Comparison of ENCODE assay signal across 8 cellular contexts in the genomic region with DNA sequence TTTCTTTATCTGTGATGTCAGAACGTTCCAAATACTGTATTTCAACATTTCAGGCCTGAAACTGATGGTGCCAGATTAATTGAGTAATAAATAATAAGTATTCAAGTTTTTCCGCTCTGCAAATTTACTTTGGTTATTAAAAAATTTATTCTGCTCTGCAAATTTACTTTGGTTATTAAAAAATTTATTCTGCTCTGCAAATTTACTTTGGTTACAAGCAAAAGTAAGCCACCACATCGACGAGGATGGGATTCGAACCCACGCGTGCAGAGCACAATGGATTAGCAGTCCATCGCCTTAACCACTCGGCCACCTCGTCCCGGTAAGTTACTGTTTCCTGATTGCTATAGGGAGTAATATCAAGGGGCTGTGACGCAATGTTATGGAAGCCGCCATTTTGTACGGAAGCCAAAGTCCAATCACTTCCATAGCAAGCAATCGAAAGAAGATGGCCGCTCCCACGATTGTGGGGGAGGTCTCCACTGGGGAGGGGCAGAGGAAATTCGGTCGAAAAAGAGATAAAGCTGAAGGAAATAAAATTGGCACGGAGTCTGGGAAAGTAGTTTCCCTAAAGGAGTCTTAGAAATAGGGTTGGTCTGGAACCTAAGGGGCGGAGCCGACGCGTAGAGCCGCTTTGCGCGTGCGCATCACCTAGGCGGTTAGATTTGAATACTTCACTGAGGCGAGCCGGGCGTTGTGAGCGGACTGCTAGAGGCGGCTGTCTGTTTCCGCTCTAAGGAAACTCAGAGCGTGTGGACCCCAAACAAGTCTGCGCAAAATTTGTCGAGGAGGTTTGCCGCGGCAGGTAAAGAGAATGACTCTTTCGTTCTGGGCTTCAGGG. TPM values are rescaled to one million over a fixed set of nuclear protein-coding genes. Genes with fewer than 3 reads are reported as not detected.
DNase-seq lines count a peak whose midpoint lies in the region; ATAC-seq and TF ChIP-seq lines count a peak whose summit lies in the region.

A gene with protein sequence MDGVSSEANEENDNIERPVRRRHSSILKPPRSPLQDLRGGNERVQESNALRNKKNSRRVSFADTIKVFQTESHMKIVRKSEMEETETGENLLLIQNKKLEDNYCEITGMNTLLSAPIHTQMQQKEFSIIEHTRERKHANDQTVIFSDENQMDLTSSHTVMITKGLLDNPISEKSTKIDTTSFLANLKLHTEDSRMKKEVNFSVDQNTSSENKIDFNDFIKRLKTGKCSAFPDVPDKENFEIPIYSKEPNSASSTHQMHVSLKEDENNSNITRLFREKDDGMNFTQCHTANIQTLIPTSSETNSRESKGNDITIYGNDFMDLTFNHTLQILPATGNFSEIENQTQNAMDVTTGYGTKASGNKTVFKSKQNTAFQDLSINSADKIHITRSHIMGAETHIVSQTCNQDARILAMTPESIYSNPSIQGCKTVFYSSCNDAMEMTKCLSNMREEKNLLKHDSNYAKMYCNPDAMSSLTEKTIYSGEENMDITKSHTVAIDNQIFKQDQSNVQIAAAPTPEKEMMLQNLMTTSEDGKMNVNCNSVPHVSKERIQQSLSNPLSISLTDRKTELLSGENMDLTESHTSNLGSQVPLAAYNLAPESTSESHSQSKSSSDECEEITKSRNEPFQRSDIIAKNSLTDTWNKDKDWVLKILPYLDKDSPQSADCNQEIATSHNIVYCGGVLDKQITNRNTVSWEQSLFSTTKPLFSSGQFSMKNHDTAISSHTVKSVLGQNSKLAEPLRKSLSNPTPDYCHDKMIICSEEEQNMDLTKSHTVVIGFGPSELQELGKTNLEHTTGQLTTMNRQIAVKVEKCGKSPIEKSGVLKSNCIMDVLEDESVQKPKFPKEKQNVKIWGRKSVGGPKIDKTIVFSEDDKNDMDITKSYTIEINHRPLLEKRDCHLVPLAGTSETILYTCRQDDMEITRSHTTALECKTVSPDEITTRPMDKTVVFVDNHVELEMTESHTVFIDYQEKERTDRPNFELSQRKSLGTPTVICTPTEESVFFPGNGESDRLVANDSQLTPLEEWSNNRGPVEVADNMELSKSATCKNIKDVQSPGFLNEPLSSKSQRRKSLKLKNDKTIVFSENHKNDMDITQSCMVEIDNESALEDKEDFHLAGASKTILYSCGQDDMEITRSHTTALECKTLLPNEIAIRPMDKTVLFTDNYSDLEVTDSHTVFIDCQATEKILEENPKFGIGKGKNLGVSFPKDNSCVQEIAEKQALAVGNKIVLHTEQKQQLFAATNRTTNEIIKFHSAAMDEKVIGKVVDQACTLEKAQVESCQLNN (N-terminal part only) (plus strand): TSS at position 662 of the 841 bp plus-strand sequence. CDS start 8,683 bp downstream, outside the sequence.

- DNase-seq in DMS153 treated with DMSO at 0.1 percent for 48 hours (lab: John Stamatoyannopoulos, UW; ENCODE audit: unreplicated experiment) (peak; percentile 68), KG1 (lab: John Stamatoyannopoulos, UW) (peak; percentile 100), erythroblast (lab: John Stamatoyannopoulos, UW) (peak; percentile 96 to 98), mucosa of gallbladder (ENCODE audit: low spot score) (peak; percentile 96)
- DNase-seq in activated T-cell treated with anti-CD3 and anti-CD28 coated beads, Interleukin-2, amount 50 U/mL, for 1 hour = peak; percentile 86
- DNase-seq in stimulated activated CD8-positive, alpha-beta memory T cell treated with anti-CD3 and anti-CD28 coated beads, Interleukin-4, amount 100 ng/mL, for 24 hours (ENCODE audit: low read depth) = peak; percentile 81

- peak; percentile 75 for ATAC-seq in GM21723 (IDR thresholded peaks at IDR 0.05; ENCODE audit: unreplicated experiment)

- TF ChIP-seq POLR2A in erythroblast (IDR thresholded peaks at IDR 0.05; ENCODE audit: low read length) = peak; percentile 93

TF ChIP-seq in PFSK-1, 5 proteins besides CTCF, POLR2A, EP300 and RAD21:
- peak; percentile 86 for TF ChIP-seq POLR2AphosphoS5 (IDR thresholded peaks at IDR 0.05; ENCODE audit: low read depth, low read length)
- TF ChIP-seq SIN3A (IDR thresholded peaks at IDR 0.05; ENCODE audit: borderline replicate concordance, insufficient read depth, low read length) = no peak
- TF ChIP-seq TAF1 (IDR thresholded peaks at IDR 0.05; ENCODE audit: borderline replicate concordance, insufficient read depth, low read length) = peak; percentile 51; the same call in 1 of the 2 replicates

RNA-seq across cellular contexts. Expression of the gene that starts here (rescaled TPM):
- polyA plus RNA-seq in PFSK-1 (2012; ENCODE audit: insufficient read length, low read depth) = 2.5 TPM
- 2.3 TPM for total RNA-seq in mucosa of gallbladder

Comparison
In these comparisons a context has a peak if more than half of its experiments do, and no peak if none do; other contexts are left out.
1. Peak in every context shown above with its lines: DNase-seq and ATAC-seq.